18 cellular contexts compared by ENCODE assay signal in genomic region chr7:138185132-138185908, GRCh38.
DNase-seq lines count a peak whose midpoint lies in the region; ATAC-seq, FAIRE-seq and TF ChIP-seq lines count a peak whose summit lies in the region.
"Had no signal": no experiment of that assay in that cellular context is flagged by ENCODE, and none has a peak within 500 bp of the region (broad histone marks: within the 10 kb centered on the region; RNA-seq: fewer than 3 reads in every experiment).

No MANE protein-coding gene starts in this region.

- no peak overlapping the region for H3K4me3 ChIP-seq in GM23338
- H3K4me3 ChIP-seq in astrocyte (ENCODE audit: insufficient read depth, low read depth, low read length): no peak overlapping the region
- no peak overlapping the region for H3K4me3 ChIP-seq in H1 (ENCODE audit: extremely low read depth in 1 of 4, insufficient read depth in 2 of 4, low read depth in 3 of 4, low read length in 4 of 4)
- no peak overlapping the region for H3K4me3 ChIP-seq in neuronal stem cell (ENCODE audit: low read length in 2 of 2)
- H3K4me3 ChIP-seq in CD8-positive, alpha-beta memory T cell (ENCODE audit: low read length): no peak overlapping the region

- no peaks in the 10 kb centered on the region; the same call in 1 of the 2 replicates for H3K23me2 ChIP-seq in H1 (ENCODE audit: low read depth, low read length)

- H2BK5ac ChIP-seq in H1 (ENCODE audit: low read depth, low read length): peak overlapping the region; percentile 11; the same call in 1 of the 2 replicates
- no peak overlapping the region for H2BK5ac ChIP-seq in neuronal stem cell (ENCODE audit: low read length)

- H2BK20ac ChIP-seq in H1 (ENCODE audit: low read length): peak overlapping the region; percentile 92; the same call in 1 of the 2 replicates

- H3K56ac ChIP-seq in H1 (replicated peaks; ENCODE audit: insufficient read length, low read depth, low read length): no peak overlapping the region

- H3K79me2 ChIP-seq in GM23338 (replicated peaks; ENCODE audit: insufficient read depth) (no peaks in the 10 kb centered on the region), astrocyte (ENCODE audit: insufficient read depth, low read length) (no peaks in the 10 kb centered on the region), H1 (ENCODE audit: control insufficient read depth in 1 of 2, insufficient read depth in 2 of 2, low read length in 2 of 2) (no peaks in the 10 kb centered on the region)

- peak overlapping the region; percentile 34; the same call in 1 of the 2 replicates for H2AFZ ChIP-seq in GM23338
- no peak overlapping the region for H2AFZ ChIP-seq in astrocyte (ENCODE audit: low read depth, low read length)
- no peak overlapping the region for H2AFZ ChIP-seq in H1 (ENCODE audit: low read length)
- H2AFZ ChIP-seq in neuronal stem cell (ENCODE audit: low read length): no peak overlapping the region

- FAIRE-seq in astrocyte (lab: Jason Lieb, UNC) (no peak), H1 (lab: Jason Lieb, UNC) (no peak)
- FAIRE-seq: A204.1, H54 had no signal

- H3K4ac ChIP-seq in H1 (replicated peaks; ENCODE audit: insufficient read length, low read depth, low read length) (no peak overlapping the region), neuronal stem cell (ENCODE audit: low read length) (no peak overlapping the region)

- H2BK12ac ChIP-seq in H1 (ENCODE audit: low read depth, low read length) (0 out of 2 replicates have a peak overlapping the region, but pooled peaks have one; percentile 3), neuronal stem cell (ENCODE audit: low read length) (no peak overlapping the region)

- no peak overlapping the region for H3K4me3 Mint-ChIP-seq in GM23338
- H3K4me3 Mint-ChIP-seq in astrocyte (ENCODE audit: unreplicated experiment): no peak overlapping the region
- no peak overlapping the region for H3K4me3 Mint-ChIP-seq in CD8-positive, alpha-beta memory T cell
- H3K4me3 Mint-ChIP-seq: CD4-positive, alpha-beta memory T cell had no signal

- no peak for TF ChIP-seq POLR2A in H1 (IDR thresholded peaks at IDR 0.05; ENCODE audit: control extremely low read depth in 1 of 2, low read depth in 2 of 2, low read length in 2 of 2)

- H4K91ac ChIP-seq in H1 (replicated peaks; ENCODE audit: insufficient read length, low read length) (peak overlapping the region; percentile 41), neuronal stem cell (ENCODE audit: low read depth, low read length, poor library complexity) (no peak overlapping the region)

- H4K20me1 ChIP-seq in GM23338 (replicated peaks; ENCODE audit: insufficient read depth) (no peaks in the 10 kb centered on the region), astrocyte (ENCODE audit: insufficient read depth, low read length) (no peaks in the 10 kb centered on the region), H1 (replicated peaks in 1 of 2; ENCODE audit: control insufficient read depth in 1 of 2, insufficient read depth in 2 of 2, low read length in 2 of 2) (no peaks in the 10 kb centered on the region)

- H2AK5ac ChIP-seq in H1 (ENCODE audit: low read depth, low read length) (peak overlapping the region; percentile 2; the same call in 1 of the 2 replicates), neuronal stem cell (ENCODE audit: low read depth, low read length) (no peak overlapping the region)

- H3K9me2 ChIP-seq in GM23338 (ENCODE audit: insufficient read depth): no peaks in the 10 kb centered on the region

- H3K9me3 Mint-ChIP-seq in GM23338 (peaks cover 51% of the 10 kb centered on the region), astrocyte (ENCODE audit: unreplicated experiment) (peaks cover 22% of the 10 kb centered on the region)
- H3K9me3 Mint-ChIP-seq in CD8-positive, alpha-beta memory T cell: peaks cover 2 to 11% (median 4%) of the 10 kb centered on the region in 5 donors

- no peak overlapping the region for H2BK15ac ChIP-seq in H1 (ENCODE audit: low read length)
- peak overlapping the region; percentile 14 for H2BK15ac ChIP-seq in neuronal stem cell (ENCODE audit: low read length)

- H3K4me2 ChIP-seq in GM23338: no peak overlapping the region
- no peak overlapping the region for H3K4me2 ChIP-seq in astrocyte (ENCODE audit: low read length)
- H3K4me2 ChIP-seq in H1 (ENCODE audit: insufficient read depth in 1 of 2, low read depth in 2 of 2, low read length in 2 of 2): no peak overlapping the region
- no peak overlapping the region for H3K4me2 ChIP-seq in neuronal stem cell (ENCODE audit: insufficient read depth, low read length, poor library complexity, severe bottlenecking)

- H3K27me3 Mint-ChIP-seq in GM23338 (ENCODE audit: insufficient read depth, low read depth, poor library complexity) (peaks cover 4% of the 10 kb centered on the region), astrocyte (ENCODE audit: low read depth, unreplicated experiment) (no peaks in the 10 kb centered on the region)
- H3K27me3 Mint-ChIP-seq in CD8-positive, alpha-beta memory T cell: peaks cover 4% of the 10 kb centered on the region in 2 donors

- TF ChIP-seq CTCF in GM23338 (conservative IDR thresholded peaks at IDR 0.05; ENCODE audit: low read depth in 2 of 2) (no peak), astrocyte (IDR thresholded peaks at IDR 0.05; ENCODE audit: insufficient read depth, low read depth, low read length) (no peak), H1 (IDR thresholded peaks at IDR 0.05; ENCODE audit: control extremely low read depth in 1 of 3, insufficient read depth in 1 of 3, low read depth in 1 of 3, low read length in 3 of 3) (no peak)

- CTCF ChIA-PET in H1 (lab: Charles Lee; ENCODE audit: partially characterized antibody): interaction anchor here (0.7 to 1.1 kb wide), 2 partner anchors 10 to 11 kb away, joined by 3 to 4 read pairs; no protein-coding TSS in a partner anchor
- CTCF ChIA-PET in CD8-positive, alpha-beta memory T cell (lab: Charles Lee): no interaction called here

- H3K14ac ChIP-seq in H1 (ENCODE audit: insufficient read length): no peak overlapping the region
- no peak overlapping the region for H3K14ac ChIP-seq in neuronal stem cell (ENCODE audit: low read length)

- no peaks in the 10 kb centered on the region for H3F3A ChIP-seq in GM23338 (replicated peaks; ENCODE audit: low read depth)

- H4K8ac ChIP-seq in H1 (ENCODE audit: extremely low read depth, insufficient read depth, low read length) (no peak overlapping the region), neuronal stem cell (ENCODE audit: low read depth, low read length) (no peak overlapping the region)

- no peak for TF ChIP-seq RAD21 in H1 (IDR thresholded peaks at IDR 0.05 in 1 of 2, conservative IDR thresholded peaks at IDR 0.05 in 1 of 2; ENCODE audit: low read depth in 2 of 2, low read length in 2 of 2)

- POLR2A ChIA-PET in H1 (lab: Charles Lee; ENCODE audit: partially characterized antibody): no interaction called here
- POLR2A ChIA-PET in CD8-positive, alpha-beta memory T cell (lab: Charles Lee): no interaction called here

- 95% methylated on average over 12 of the region's 12 CpGs; no CpG with 5 or more reads in 1 of the 2 experiments for WGBS in H1 (ENCODE audit: extremely low coverage in 1 of 2, insufficient coverage in 1 of 2, insufficient read length in 1 of 2, insufficient replicate concordance in 2 of 2, low coverage in 1 of 2, low lambda C conversion rate in 2 of 2, missing lambda C conversion rate in 1 of 2), 2 experiments
- WGBS in neuronal stem cell (ENCODE audit: extremely low coverage in 2 of 2, insufficient read length in 2 of 2, insufficient replicate concordance in 1 of 2), 2 donors: no CpG with 5 or more reads among the region's 12 CpGs

- H2BK120ac ChIP-seq in H1 (replicated peaks; ENCODE audit: low read depth, low read length): peak overlapping the region; percentile 19
- H2BK120ac ChIP-seq in neuronal stem cell (ENCODE audit: low read depth, low read length): no peak overlapping the region

- H3K27ac ChIP-seq in GM23338 (ENCODE audit: low read depth) (no peak overlapping the region), astrocyte (ENCODE audit: low read depth, low read length) (peak overlapping the region; percentile 92), H1 (ENCODE audit: low read depth, low read length) (no peak overlapping the region), neuronal stem cell (replicated peaks; ENCODE audit: low read length) (peak overlapping the region; percentile 89)
- H3K27ac ChIP-seq in CD8-positive, alpha-beta memory T cell (ENCODE audit: low read depth, low read length): no peak overlapping the region
- H3K27ac ChIP-seq: C4-2B had no signal

- H3K4me1 Mint-ChIP-seq in GM23338: peaks cover 8% of the 10 kb centered on the region
- peaks cover 19% of the 10 kb centered on the region for H3K4me1 Mint-ChIP-seq in astrocyte (ENCODE audit: low read depth, unreplicated experiment)
- no peaks in the 10 kb centered on the region for H3K4me1 Mint-ChIP-seq in CD8-positive, alpha-beta memory T cell
- H3K4me1 Mint-ChIP-seq: CD4-positive, alpha-beta memory T cell had no signal

- no peak overlapping the region for H3K9ac ChIP-seq in astrocyte (ENCODE audit: low read length)
- no peak overlapping the region for H3K9ac ChIP-seq in H1 (replicated peaks in 1 of 4; ENCODE audit: extremely low read depth in 1 of 4, low read depth in 3 of 4, low read length in 3 of 4)
- no peak overlapping the region for H3K9ac ChIP-seq in neuronal stem cell (ENCODE audit: low read depth, low read length, poor library complexity)

- no peak for DNase-seq in GM23338 (ENCODE audit: low spot score)
- DNase-seq in astrocyte (ENCODE audit: low read depth): no peak
- DNase-seq in H1 (ENCODE audit: low read depth in 1 of 2, low spot score in 2 of 2): no peak
- no peak for DNase-seq in neuronal stem cell (ENCODE audit: low spot score)
- DNase-seq in foreskin melanocyte: no peak
- DNase-seq in AML-193 (lab: John Stamatoyannopoulos, UW): no peak
- no peak for DNase-seq in amniotic stem cell (lab: John Stamatoyannopoulos, UW)
- no peak for DNase-seq in CD8-positive, alpha-beta memory T cell
- DNase-seq: BE2C; CD4-positive, alpha-beta memory T cell; COR-L47; DMS53; GF-D8; Karpas-422 had no signal

- H3K23ac ChIP-seq in H1 (ENCODE audit: insufficient read length) (no peak overlapping the region), neuronal stem cell (ENCODE audit: low read depth, low read length, poor library complexity) (no peak overlapping the region)

- H3K79me1 ChIP-seq in H1 (ENCODE audit: low read depth, low read length): no peaks in the 10 kb centered on the region
- no peaks in the 10 kb centered on the region for H3K79me1 ChIP-seq in neuronal stem cell (ENCODE audit: low read depth, low read length)

- H3K36me3 Mint-ChIP-seq in GM23338 (ENCODE audit: low read depth): peaks cover 62% of the 10 kb centered on the region
- H3K36me3 Mint-ChIP-seq in astrocyte (ENCODE audit: low read depth, unreplicated experiment): no peaks in the 10 kb centered on the region
- peaks cover 0 to 3% (median 0%) of the 10 kb centered on the region in 3 donors for H3K36me3 Mint-ChIP-seq in CD8-positive, alpha-beta memory T cell
- H3K36me3 Mint-ChIP-seq: CD4-positive, alpha-beta memory T cell had no signal

- no peak overlapping the region for H4K5ac ChIP-seq in H1 (ENCODE audit: insufficient read length, low read depth, low read length)

- no peaks in the 10 kb centered on the region for H3K27me3 ChIP-seq in GM23338 (ENCODE audit: insufficient read depth)
- no peaks in the 10 kb centered on the region for H3K27me3 ChIP-seq in astrocyte (ENCODE audit: insufficient read depth, low read length)
- no peaks in the 10 kb centered on the region for H3K27me3 ChIP-seq in H1 (replicated peaks in 1 of 4; ENCODE audit: control insufficient read depth in 3 of 4, extremely low read depth in 1 of 4, insufficient read depth in 3 of 4, low read length in 3 of 4)
- H3K27me3 ChIP-seq in neuronal stem cell (ENCODE audit: control insufficient read depth in 3 of 3, insufficient read depth in 3 of 3, low read depth in 1 of 3, low read length in 3 of 3): no peaks in the 10 kb centered on the region
- no peaks in the 10 kb centered on the region for H3K27me3 ChIP-seq in CD8-positive, alpha-beta memory T cell (ENCODE audit: insufficient read depth, low read length, poor library complexity, severe bottlenecking)
- H3K27me3 ChIP-seq: BE2C had no signal

- H3K36me3 ChIP-seq in GM23338 (ENCODE audit: insufficient read depth) (peaks cover 17% of the 10 kb centered on the region), astrocyte (ENCODE audit: insufficient read depth, low read length) (no peaks in the 10 kb centered on the region), H1 (ENCODE audit: control insufficient read depth in 2 of 4, insufficient read depth in 4 of 4, low read length in 3 of 4) (peaks cover 0 to 9% (median 0%) of the 10 kb centered on the region in 4 experiments; a peak in 1 of 8 replicates), neuronal stem cell (replicated peaks in 1 of 2; ENCODE audit: control insufficient read depth in 2 of 2, insufficient read depth in 2 of 2, low read length in 2 of 2) (peaks cover 0 to 2% of the 10 kb centered on the region in 2 donors)
- no peaks in the 10 kb centered on the region for H3K36me3 ChIP-seq in CD8-positive, alpha-beta memory T cell (ENCODE audit: insufficient read depth, low read length)
- H3K36me3 ChIP-seq: BE2C had no signal

- H3K4me1 ChIP-seq in GM23338 (ENCODE audit: insufficient read depth) (peaks cover 10% of the 10 kb centered on the region), astrocyte (ENCODE audit: insufficient read depth, low read length) (peaks cover 9% of the 10 kb centered on the region), H1 (replicated peaks in 1 of 4; ENCODE audit: control insufficient read depth in 3 of 4, insufficient read depth in 4 of 4, low read length in 3 of 4) (no peaks in the 10 kb centered on the region), neuronal stem cell (ENCODE audit: control insufficient read depth in 2 of 2, insufficient read depth in 1 of 2, low read depth in 1 of 2, low read length in 2 of 2) (peaks cover 3 to 26% of the 10 kb centered on the region in 2 donors)
- H3K4me1 ChIP-seq in CD8-positive, alpha-beta memory T cell (ENCODE audit: insufficient read depth, low read length): no peaks in the 10 kb centered on the region
- H3K4me1 ChIP-seq: BE2C had no signal

- H3K9me3 ChIP-seq in astrocyte (ENCODE audit: insufficient read depth, low read depth, low read length) (peaks cover 13% of the 10 kb centered on the region), H1 (ENCODE audit: insufficient read depth in 2 of 2, low read depth in 1 of 2, low read length in 1 of 2) (no peaks in the 10 kb centered on the region), neuronal stem cell (replicated peaks in 1 of 2; ENCODE audit: control insufficient read depth in 2 of 2, insufficient read depth in 1 of 2, low read depth in 1 of 2, low read length in 2 of 2) (peaks cover 6 to 38% of the 10 kb centered on the region in 2 donors)
- no peaks in the 10 kb centered on the region for H3K9me3 ChIP-seq in CD8-positive, alpha-beta memory T cell (ENCODE audit: low read length)
- H3K9me3 ChIP-seq: BE2C had no signal

- H3K18ac ChIP-seq in H1 (ENCODE audit: extremely low read depth, low read length): no peak overlapping the region; the same call in 1 of the 2 replicates
- H3K18ac ChIP-seq in neuronal stem cell (ENCODE audit: low read length): peak overlapping the region; percentile 38

- ATAC-seq in GM23338: no peak
- ATAC-seq: HCT116 had no signal

- H3K27ac Mint-ChIP-seq in GM23338 (no peak overlapping the region), astrocyte (ENCODE audit: unreplicated experiment) (peak overlapping the region; percentile 55)
- no peak overlapping the region for H3K27ac Mint-ChIP-seq in CD8-positive, alpha-beta memory T cell
- H3K27ac Mint-ChIP-seq: CD4-positive, alpha-beta memory T cell had no signal

- TF ChIP-seq EP300 in H1 (IDR thresholded peaks at IDR 0.05; ENCODE audit: borderline replicate concordance in 1 of 2, low read depth in 2 of 2, low read length in 2 of 2): no peak

Comparison
In these comparisons a context has a peak if more than half of its experiments do, and no peak if none do; other contexts are left out.
1. H3K27ac ChIP-seq: peak in astrocyte (single experiment) and neuronal stem cell (single experiment); none in GM23338 (single experiment), H1 (single experiment) and CD8-positive, alpha-beta memory T cell (single experiment).